9 cellular contexts compared by ENCODE assay signal in the genomic region with DNA sequence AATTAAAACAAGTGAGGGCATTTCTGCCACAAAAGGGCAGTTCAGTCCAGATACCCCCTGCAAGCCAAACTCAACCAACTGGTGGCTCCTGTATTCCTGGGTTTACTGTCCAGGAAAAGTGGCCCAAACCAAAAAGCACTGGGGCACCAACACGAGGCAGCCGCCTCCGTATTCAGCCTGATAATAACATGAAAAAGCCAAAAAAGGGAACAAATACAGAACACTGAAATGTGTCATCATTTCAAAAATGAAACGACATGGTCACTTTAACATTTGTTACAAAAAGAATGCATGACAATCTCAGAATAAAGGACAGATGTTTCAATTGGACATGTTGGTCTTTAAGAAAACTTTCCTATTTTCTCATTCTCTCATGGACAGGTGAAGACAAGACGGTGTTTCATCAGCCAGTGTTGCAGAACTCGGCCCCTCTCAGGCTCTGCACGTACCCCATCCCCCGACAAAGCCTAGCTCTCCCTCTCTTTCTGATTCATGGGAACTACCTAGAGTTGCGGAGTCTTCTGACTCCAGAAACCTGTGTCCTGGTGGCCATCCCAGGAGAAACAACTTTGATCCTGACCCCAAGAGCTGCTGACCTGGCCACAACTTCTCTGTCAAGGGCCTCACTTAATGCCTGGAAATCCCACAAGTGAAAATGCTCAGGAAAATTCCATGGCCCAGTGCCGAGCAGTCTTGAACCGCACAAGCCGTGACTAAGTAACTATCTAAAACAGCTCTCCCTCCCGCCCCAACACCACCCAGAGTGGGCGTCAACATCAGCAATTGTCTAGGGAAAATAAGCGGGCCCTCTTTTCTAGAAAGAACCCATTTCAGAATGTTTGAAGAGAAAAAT. TPM values are rescaled to one million over a fixed set of nuclear protein-coding genes. Genes with fewer than 3 reads are reported as not detected.
DNase-seq lines count a peak whose midpoint lies in the region; ATAC-seq, FAIRE-seq and TF ChIP-seq lines count a peak whose summit lies in the region.
"Had no signal": no experiment of that assay in that cellular context is flagged by ENCODE, and none has a peak within 500 bp of the region (broad histone marks: within the 10 kb centered on the region; RNA-seq: fewer than 3 reads in every experiment).

No MANE protein-coding gene starts in this region.

- intact Hi-C loops in dorsolateral prefrontal cortex (cut with DNase I), result loop anchor here in 1 of 2 donors (5.0 kb wide), 1 partner anchor 62 kb away; no protein-coding TSS in a partner anchor

- H3K4me1 ChIP-seq in SJCRH30 (peaks cover 51% of the 10 kb centered on the region), urinary bladder (ENCODE audit: insufficient read depth) (no peaks in the 10 kb centered on the region)

- peak overlapping the region; percentile 42 for H3K4me3 ChIP-seq in SJCRH30
- H3K4me3 ChIP-seq in dorsolateral prefrontal cortex, result peak overlapping the region in 18 of 59 donors; percentile 1 to 39 (median 29)
- no peak overlapping the region for H3K4me3 ChIP-seq in urinary bladder (ENCODE audit: low read depth, low read length)

- DNase-seq in stimulated activated CD4-positive, alpha-beta T cell treated with anti-CD3 and anti-CD28 coated beads, Interleukin-12 subunit alpha, Interleukin-12 subunit beta, amount 100 ng/mL, for 48 hours (ENCODE audit: low read depth in 2 of 3, low spot score in 1 of 3), result peak in 2 of 3 donors; percentile 47 to 51
- no peak for DNase-seq in stimulated activated CD4-positive, alpha-beta T cell treated with anti-CD3 and anti-CD28 coated beads, Interleukin-4, amount 100 ng/mL, for 1 hour
- DNase-seq in SJCRH30 (peak; percentile 88 to 89), dorsolateral prefrontal cortex (peak in 3 of 10 donors; percentile 41 to 59 (median 54)), myocyte (ENCODE audit: low read depth) (peak; percentile 98), D721Med (ENCODE audit: insufficient read length, low spot score) (no peak)

- H3K27me3 ChIP-seq in SJCRH30 (no peaks in the 10 kb centered on the region), dorsolateral prefrontal cortex (no peaks in the 10 kb centered on the region)

- H3K9me3 ChIP-seq in SJCRH30 (replicated peaks), result no peaks in the 10 kb centered on the region

- WGBS in urinary bladder, result 46% methylated on average over 15 of the region's 15 CpGs

- no peak for TF ChIP-seq CTCF in dorsolateral prefrontal cortex (IDR thresholded peaks at IDR 0.05 in 54 of 56, conservative IDR thresholded peaks at IDR 0.05 in 2 of 56; ENCODE audit: low read depth in 1 of 56, partially characterized antibody in 56 of 56)
- TF ChIP-seq CTCF in D721Med (IDR thresholded peaks at IDR 0.05; ENCODE audit: insufficient read depth, missing control alignments), result no peak

- peaks cover 34% of the 10 kb centered on the region for H3K36me3 ChIP-seq in SJCRH30
- peaks cover 4% of the 10 kb centered on the region for H3K36me3 ChIP-seq in urinary bladder (ENCODE audit: insufficient read depth)

- peak overlapping the region; percentile 100 for H3K27ac ChIP-seq in SJCRH30
- peak overlapping the region; percentile 75 to 96 (median 90) for H3K27ac ChIP-seq in dorsolateral prefrontal cortex
- H3K27ac ChIP-seq in urinary bladder (ENCODE audit: low read depth), result peak overlapping the region; percentile 90

- no peak for FAIRE-seq in D721Med (lab: Jason Lieb, UNC)

- no peak for ATAC-seq in GM21423 (IDR thresholded peaks at IDR 0.05; ENCODE audit: unreplicated experiment)

RNA-seq across cellular contexts. Expression of a gene that starts 27.1 kb away (rescaled TPM):
- total RNA-seq in SJCRH30 (2014; rRNA removed; shearing (Covaris generic)), result 27.1 and 34.9 TPM in 2 replicates
- total RNA-seq in dorsolateral prefrontal cortex (10 to 100 TPM; 29.3 to 71.4 (median 45.9) TPM), myocyte (32.9 and 47.1 TPM in 2 replicates), urinary bladder (17.1 TPM)
- 34.2 TPM for polyA plus RNA-seq in myocyte (2012)
- polyA plus RNA-seq in urinary bladder, result 30.4 TPM

RNA-seq across cellular contexts. Expression of a gene that starts 55.2 kb away (rescaled TPM):
- not detected in 2 replicates for total RNA-seq in SJCRH30 (2014; rRNA removed; shearing (Covaris generic))
- total RNA-seq in dorsolateral prefrontal cortex, result 10 to 100 TPM in 12 of 120 experiments, 1 to 10 TPM in 108; 2.1 to 17.6 (median 5.9) TPM
- not detected in 2 replicates for total RNA-seq in myocyte
- polyA plus RNA-seq in myocyte (2012), result not detected
- total RNA-seq in urinary bladder, result not detected
- polyA plus RNA-seq in urinary bladder, result 0.03 TPM
- total RNA-seq: glomerular endothelial cell had no signal

Comparison
In these comparisons a context has a peak if more than half of its experiments do, and no peak if none do; other contexts are left out.
1. DNase-seq: peak in stimulated activated CD4-positive, alpha-beta T cell treated with anti-CD3 and anti-CD28 coated beads, Interleukin-12 subunit alpha, Interleukin-12 subunit beta, amount 100 ng/mL, for 48 hours (2 of 3), SJCRH30 (2 of 2) and myocyte (single experiment); none in stimulated activated CD4-positive, alpha-beta T cell treated with anti-CD3 and anti-CD28 coated beads, Interleukin-4, amount 100 ng/mL, for 1 hour (single experiment) and D721Med (single experiment).
2. Peak in every context shown above with its lines, with median percentiles within 50 percentile points of each other: H3K27ac ChIP-seq.